ENCODE assay signal across 1 cellular context in genomic region chr13:41496420-41497234, GRCh38.
TF ChIP-seq lines count a peak whose summit lies in the region.

No MANE protein-coding gene starts in this region.

TF ChIP-seq in IMR-90, 13 proteins besides CTCF, POLR2A, EP300 and RAD21 (continued from another document):
- TF ChIP-seq ELK1 (IDR thresholded peaks at IDR 0.05; ENCODE audit: borderline replicate concordance, low read depth, low read length) (no peak), FOS (IDR thresholded peaks at IDR 0.05; ENCODE audit: low read depth, low read length) (no peak), USF2 (IDR thresholded peaks at IDR 0.05; ENCODE audit: low read depth, low read length) (peak; percentile 60), MXI1 (IDR thresholded peaks at IDR 0.05; ENCODE audit: borderline replicate concordance, low read depth, low read length) (peak; percentile 70; the same call in 1 of the 2 replicates), SMC3 (IDR thresholded peaks at IDR 0.05; ENCODE audit: low read depth, low read length) (peak; percentile 6; the same call in 1 of the 2 replicates), RCOR1 (IDR thresholded peaks at IDR 0.05; ENCODE audit: insufficient replicate concordance, low read length) (no peak), RFX5 (IDR thresholded peaks at IDR 0.05; ENCODE audit: low read depth, low read length) (peak; percentile 71), CEBPB (IDR thresholded peaks at IDR 0.05; ENCODE audit: low read depth, low read length) (peak; percentile 24; the same call in 1 of the 2 replicates), CHD1 (IDR thresholded peaks at IDR 0.05; ENCODE audit: low read depth, low read length) (no peak), MAZ (IDR thresholded peaks at IDR 0.05; ENCODE audit: borderline replicate concordance, low read depth, low read length) (no peak)
